In genomic region chr14:50819307-50819706, GRCh38 we compare ENCODE assay signal across 9 cellular contexts. TPM values are rescaled to one million over a fixed set of nuclear protein-coding genes. Genes with fewer than 3 reads are reported as not detected.
DNase-seq lines count a peak whose midpoint lies in the region; ATAC-seq, FAIRE-seq and TF ChIP-seq lines count a peak whose summit lies in the region.
"Not testable (repeated sequence)": the region's sequence is repeated elsewhere in the genome, so short reads cannot be mapped to it uniquely, and the experiment has no call there.
"Had no signal": no experiment of that assay in that cellular context is flagged by ENCODE, and none has a peak within 500 bp of the region (broad histone marks: within the 10 kb centered on the region; RNA-seq: fewer than 3 reads in every experiment).

No MANE protein-coding gene starts in this region.

- peaks cover 23% of the 10 kb centered on the region for H3K9me3 ChIP-seq in BLaER1

- POLR2A ChIA-PET in T-cell (lab: Charles Lee): interaction anchor here in 1 of 2 donors (0.7 kb wide), 1 partner anchor 1586 kb away, joined by 4 read pairs; no protein-coding TSS in a partner anchor
- POLR2A ChIA-PET in activated CD8-positive, alpha-beta T cell treated with anti-CD3 and anti-CD28 coated beads, Interleukin-2, amount 10 ng/mL, durations not matched to agents 7 days and 5 days (lab: Charles Lee): not testable (repeated sequence)
- POLR2A ChIA-PET in naive thymus-derived CD8-positive, alpha-beta T cell (lab: Charles Lee): interaction anchor here (5.6 kb wide), 1 partner anchor 11 kb away, joined by 63 read pairs; the partner anchor contains the start of gene NIN

- peak overlapping the region in 1 of 3 donors; percentile 85 for H3K4me3 Mint-ChIP-seq in T-cell
- H3K4me3 Mint-ChIP-seq in activated CD8-positive, alpha-beta T cell treated with anti-CD3 and anti-CD28 coated beads, Interleukin-2, amount 10 ng/mL, durations not matched to agents 7 days and 5 days; activated naive CD4-positive, alpha-beta T cell treated with anti-CD3 and anti-CD28 coated beads for 36 hours: not testable (repeated sequence)
- peak overlapping the region; percentile 12 for H3K4me3 Mint-ChIP-seq in central memory CD8-positive, alpha-beta T cell
- H3K4me3 Mint-ChIP-seq in naive thymus-derived CD8-positive, alpha-beta T cell: peak overlapping the region in 3 of 10 donors; percentile 2 to 49 (median 19)

- peaks cover 58% of the 10 kb centered on the region for H3K36me3 ChIP-seq in BLaER1

- peaks cover 60% of the 10 kb centered on the region for H4K20me1 ChIP-seq in BLaER1

- peaks cover 80 to 85% (median 83%) of the 10 kb centered on the region in 3 donors for H3K4me1 Mint-ChIP-seq in T-cell
- H3K4me1 Mint-ChIP-seq in activated CD8-positive, alpha-beta T cell treated with anti-CD3 and anti-CD28 coated beads, Interleukin-2, amount 10 ng/mL, durations not matched to agents 7 days and 5 days (ENCODE audit: low read depth): peaks cover 80% of the 10 kb centered on the region
- H3K4me1 Mint-ChIP-seq in activated naive CD4-positive, alpha-beta T cell treated with anti-CD3 and anti-CD28 coated beads for 36 hours (ENCODE audit: low read depth): peaks cover 80% of the 10 kb centered on the region
- peaks cover 83% of the 10 kb centered on the region for H3K4me1 Mint-ChIP-seq in central memory CD8-positive, alpha-beta T cell
- H3K4me1 Mint-ChIP-seq in naive thymus-derived CD8-positive, alpha-beta T cell: peaks cover 53 to 88% (median 84%) of the 10 kb centered on the region in 4 donors

- peaks cover 62% of the 10 kb centered on the region for H3K4me1 ChIP-seq in BLaER1

- not testable (repeated sequence) for H3K9me3 Mint-ChIP-seq in T-cell; activated naive CD4-positive, alpha-beta T cell treated with anti-CD3 and anti-CD28 coated beads for 36 hours; central memory CD8-positive, alpha-beta T cell; naive thymus-derived CD8-positive, alpha-beta T cell
- peaks cover 11% of the 10 kb centered on the region for H3K9me3 Mint-ChIP-seq in activated CD8-positive, alpha-beta T cell treated with anti-CD3 and anti-CD28 coated beads, Interleukin-2, amount 10 ng/mL, durations not matched to agents 7 days and 5 days (ENCODE audit: insufficient read depth)

- not testable (repeated sequence) for ATAC-seq in T-cell (replicated peaks in 1 of 4); activated CD8-positive, alpha-beta T cell treated with anti-CD3 and anti-CD28 coated beads, Interleukin-2, amount 10 ng/mL, durations not matched to agents 7 days and 5 days; central memory CD8-positive, alpha-beta T cell (replicated peaks; ENCODE audit: extremely low read depth, poor library complexity, severe bottlenecking); naive thymus-derived CD8-positive, alpha-beta T cell

- not testable (repeated sequence) for FAIRE-seq in GM12891 (lab: Jason Lieb, UNC)

- DNase-seq in GM12891 (ENCODE audit: insufficient read length, low spot score); T-cell; activated CD8-positive, alpha-beta T cell treated with anti-CD3 and anti-CD28 coated beads, Interleukin-2, amount 10 ng/mL, durations not matched to agents 7 days and 5 days; central memory CD8-positive, alpha-beta T cell (ENCODE audit: low spot score in 2 of 2); naive thymus-derived CD8-positive, alpha-beta T cell: not testable (repeated sequence)
- DNase-seq in activated naive CD4-positive, alpha-beta T cell treated with anti-CD3 and anti-CD28 coated beads for 36 hours: peak; percentile 68
- DNase-seq in stimulated activated CD4-positive, alpha-beta T cell treated with anti-CD3 and anti-CD28 coated beads, Interleukin-1b, Interleukin-23, amount 100 ng/mL, for 48 hours: peak; percentile 38

- intact Hi-C loops in activated naive CD4-positive, alpha-beta T cell treated with anti-CD3 and anti-CD28 coated beads for 36 hours (cut with micrococcal nuclease): loop anchor here (1.0 to 10.0 kb wide), 2 partner anchors 32 to 1225 kb away; partner anchors contain the start of gene LRR1

- peak overlapping the region; percentile 82 to 93 for H3K27ac Mint-ChIP-seq in T-cell
- H3K27ac Mint-ChIP-seq in activated CD8-positive, alpha-beta T cell treated with anti-CD3 and anti-CD28 coated beads, Interleukin-2, amount 10 ng/mL, durations not matched to agents 7 days and 5 days: peak overlapping the region; percentile 44
- H3K27ac Mint-ChIP-seq in activated naive CD4-positive, alpha-beta T cell treated with anti-CD3 and anti-CD28 coated beads for 36 hours: peak overlapping the region; percentile 70
- H3K27ac Mint-ChIP-seq in central memory CD8-positive, alpha-beta T cell (ENCODE audit: low read depth): peak overlapping the region; percentile 93
- H3K27ac Mint-ChIP-seq in naive thymus-derived CD8-positive, alpha-beta T cell: peak overlapping the region; percentile 68 to 94 (median 88)

- TF ChIP-seq POLR2A in GM12891 (IDR thresholded peaks at IDR 0.05; ENCODE audit: low read depth, low read length): not testable (repeated sequence)

- peaks cover 35% of the 10 kb centered on the region for H3K36me3 Mint-ChIP-seq in T-cell
- peaks cover 58% of the 10 kb centered on the region for H3K36me3 Mint-ChIP-seq in activated CD8-positive, alpha-beta T cell treated with anti-CD3 and anti-CD28 coated beads, Interleukin-2, amount 10 ng/mL, durations not matched to agents 7 days and 5 days (ENCODE audit: low read depth)
- peaks cover 43% of the 10 kb centered on the region for H3K36me3 Mint-ChIP-seq in activated naive CD4-positive, alpha-beta T cell treated with anti-CD3 and anti-CD28 coated beads for 36 hours (ENCODE audit: low read depth)
- H3K36me3 Mint-ChIP-seq in central memory CD8-positive, alpha-beta T cell (ENCODE audit: insufficient read depth): peaks cover 29% of the 10 kb centered on the region
- H3K36me3 Mint-ChIP-seq in naive thymus-derived CD8-positive, alpha-beta T cell: peaks cover 0 to 47% (median 22%) of the 10 kb centered on the region in 3 donors

- CTCF ChIA-PET in T-cell (lab: Charles Lee): interaction anchor here in 1 of 2 donors (1.3 to 5.4 kb wide), 2 partner anchors 41 to 42 kb away, joined by 3 to 38 read pairs; no protein-coding TSS in a partner anchor
- CTCF ChIA-PET in activated CD8-positive, alpha-beta T cell treated with anti-CD3 and anti-CD28 coated beads, Interleukin-2, amount 10 ng/mL, durations not matched to agents 7 days and 5 days (lab: Charles Lee): interaction anchor here (1.4 to 2.8 kb wide), 2 partner anchors 10 to 41 kb away, joined by 5 to 12 read pairs; no protein-coding TSS in a partner anchor
- CTCF ChIA-PET in activated naive CD4-positive, alpha-beta T cell treated with anti-CD3 and anti-CD28 coated beads for 36 hours (lab: Charles Lee): interaction anchor here (1.1 to 1.6 kb wide), 2 partner anchors 8 to 28 kb away, joined by 3 to 5 read pairs; no protein-coding TSS in a partner anchor

- peak overlapping the region; percentile 26; the same call in 1 of the 2 replicates for H3K4me2 ChIP-seq in BLaER1

- not testable (repeated sequence) for H3K27me3 Mint-ChIP-seq in T-cell; activated CD8-positive, alpha-beta T cell treated with anti-CD3 and anti-CD28 coated beads, Interleukin-2, amount 10 ng/mL, durations not matched to agents 7 days and 5 days (ENCODE audit: low read depth); activated naive CD4-positive, alpha-beta T cell treated with anti-CD3 and anti-CD28 coated beads for 36 hours (ENCODE audit: low read depth); central memory CD8-positive, alpha-beta T cell; naive thymus-derived CD8-positive, alpha-beta T cell

- H3K9ac ChIP-seq in BLaER1: not testable (repeated sequence)

- not testable (repeated sequence) for H3K4me3 ChIP-seq in BLaER1

- H3K27ac ChIP-seq in BLaER1: not testable (repeated sequence)

- not testable (repeated sequence) for H3K27me3 ChIP-seq in BLaER1

TF ChIP-seq in GM12891, 5 proteins besides CTCF, POLR2A, EP300 and RAD21:
- 0 out of 2 replicates have a peak, but pooled peaks have one; percentile 5 for TF ChIP-seq SPI1 (IDR thresholded peaks at IDR 0.05; ENCODE audit: low read depth, low read length)

RNA-seq across cellular contexts. Expression of gene NIN, which starts 11.7 kb away (rescaled TPM):
- polyA plus RNA-seq in GM12891 (2012; ENCODE audit: low read depth, missing spikeins): 41.6 TPM
- total RNA-seq in T-cell: 100 to 1,000 TPM in 3 of 5 donors, 10 to 100 TPM in 2; 92.8 to 141 (median 106) TPM
- total RNA-seq in activated CD8-positive, alpha-beta T cell treated with anti-CD3 and anti-CD28 coated beads, Interleukin-2, amount 10 ng/mL, durations not matched to agents 7 days and 5 days: 100 to 1,000 TPM; 104 TPM
- total RNA-seq in activated naive CD4-positive, alpha-beta T cell treated with anti-CD3 and anti-CD28 coated beads for 36 hours: 10 to 100 TPM; 56.9 to 57.9 TPM
- total RNA-seq in naive thymus-derived CD8-positive, alpha-beta T cell: 100 to 1,000 TPM; 124 to 137 TPM
- 10 to 100 TPM; 37.1 to 60.2 (median 42.7) TPM for polyA plus RNA-seq in naive thymus-derived CD8-positive, alpha-beta T cell

RNA-seq across cellular contexts. Expression of gene ABHD12B, which starts 52.5 kb away (rescaled TPM):
- polyA plus RNA-seq in GM12891 (2012; ENCODE audit: low read depth, missing spikeins): not detected
- not detected for total RNA-seq in T-cell
- not detected for total RNA-seq in activated CD8-positive, alpha-beta T cell treated with anti-CD3 and anti-CD28 coated beads, Interleukin-2, amount 10 ng/mL, durations not matched to agents 7 days and 5 days
- not detected for total RNA-seq in activated naive CD4-positive, alpha-beta T cell treated with anti-CD3 and anti-CD28 coated beads for 36 hours
- total RNA-seq in naive thymus-derived CD8-positive, alpha-beta T cell: not detected
- not detected for polyA plus RNA-seq in naive thymus-derived CD8-positive, alpha-beta T cell
- total RNA-seq: PC-9 had no signal
